26 cellular contexts compared by ENCODE assay signal in genomic region chr11:77121096-77121640, GRCh38. TPM values are rescaled to one million over a fixed set of nuclear protein-coding genes. Genes with fewer than 3 reads are reported as not detected.
"Had no signal": no experiment of that assay in that cellular context is flagged by ENCODE, and none has a peak within 500 bp of the region (broad histone marks: within the 10 kb centered on the region; RNA-seq: fewer than 3 reads in every experiment).

No MANE protein-coding gene starts in this region.

- H3K4me3 ChIP-seq: ascending aorta, body of pancreas, SJCRH30 had no signal

- H3K36me3 ChIP-seq: SJCRH30 had no signal

- H3K4me2 ChIP-seq: SK-N-SH had no signal

- H3K9me3 ChIP-seq: ascending aorta, body of pancreas, SJCRH30, SK-N-SH had no signal

- H3K9ac ChIP-seq: SK-N-SH had no signal

- H3K27ac ChIP-seq: ascending aorta, body of pancreas, SJCRH30, VCaP had no signal

- ATAC-seq: activated CD4-positive, alpha-beta T cell treated with anti-CD3 and anti-CD28 coated beads for 36 hours; body of pancreas; Right ventricle myocardium inferior had no signal

- H3K4me1 ChIP-seq: ascending aorta, body of pancreas, SJCRH30 had no signal

- H3K27me3 ChIP-seq: ascending aorta, body of pancreas, SJCRH30 had no signal

- DNase-seq: activated CD4-positive, alpha-beta memory T cell treated with anti-CD3 and anti-CD28 coated beads, Interleukin-2, amount 10 ng/mL, durations not matched to agents 7 days and 5 days; activated CD4-positive, alpha-beta T cell treated with anti-CD3 and anti-CD28 coated beads for 36 hours; activated CD4-positive, alpha-beta T cell treated with anti-CD3 and anti-CD28 coated beads, Interleukin-2, amount 50 U/mL, for 1 hour; activated CD8-positive, alpha-beta memory T cell treated with anti-CD3 and anti-CD28 coated beads, Interleukin-2, amount 50 U/mL, for 48 hours; activated naive CD4-positive, alpha-beta T cell treated with anti-CD3 and anti-CD28 coated beads, Interleukin-2, amount 50 U/mL, for 16 hours; activated T-cell treated with anti-CD3 and anti-CD28 coated beads, Interleukin-2, amount 50 U/mL, for 1 hour; amniotic stem cell; body of pancreas; MM.1S; NCI-H1105 treated with DMSO at 0.1 percent for 48 hours; NCI-H146; NCI-H1930; NCI-H2171; NCI-H2227 treated with DMSO at 0.1 percent for 48 hours; NCI-H526; NCI-H774; SJCRH30; SK-N-SH; SW 1271 had no signal

RNA-seq across cellular contexts. Expression of gene MYO7A, which starts 6.9 kb away (rescaled TPM):
- total RNA-seq: OCI-LY7 had no signal

RNA-seq across cellular contexts. Expression of gene OMP, which starts 18.5 kb away (rescaled TPM):
- total RNA-seq: activated CD4-positive, alpha-beta memory T cell treated with anti-CD3 and anti-CD28 coated beads, Interleukin-2, amount 10 ng/mL, durations not matched to agents 7 days and 5 days; activated CD4-positive, alpha-beta T cell treated with anti-CD3 and anti-CD28 coated beads for 36 hours; ascending aorta; body of pancreas; bronchial epithelial cell; NCI-H460; OCI-LY7; Right ventricle myocardium inferior; RPMI7951 had no signal
